Comparison of ENCODE assay signal across 15 cellular contexts in the genomic region with DNA sequence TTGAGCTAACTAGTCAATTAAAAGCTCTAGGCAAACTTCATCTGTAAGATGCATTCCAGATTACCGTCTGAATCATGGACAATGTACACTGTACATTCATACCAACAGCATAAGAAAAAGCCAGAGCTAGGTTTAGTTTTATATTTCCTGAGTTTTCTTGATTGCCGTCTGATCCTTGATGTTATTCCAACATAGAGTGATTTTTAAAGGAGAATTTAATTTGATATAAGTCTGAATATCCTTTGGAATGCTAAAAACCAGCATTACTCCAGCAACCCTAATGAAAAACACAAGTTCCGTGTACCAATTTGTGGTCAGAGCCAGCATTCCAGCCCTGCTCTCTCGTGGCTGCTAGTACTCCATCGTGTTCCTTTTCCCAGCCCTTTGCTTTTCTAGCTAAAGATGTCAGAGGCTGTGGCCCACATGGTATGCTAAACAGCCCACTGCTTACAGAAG.
DNase-seq lines count a peak whose midpoint lies in the region; ATAC-seq and TF ChIP-seq lines count a peak whose summit lies in the region.
"Had no signal": no experiment of that assay in that cellular context is flagged by ENCODE, and none has a peak within 500 bp of the region (broad histone marks: within the 10 kb centered on the region; RNA-seq: fewer than 3 reads in every experiment).

No MANE protein-coding gene starts in this region.

- H3K36me3 ChIP-seq in GM23338 (ENCODE audit: insufficient read depth) (0 out of 2 replicates have a peak, but pooled peaks cover 3% of the 10 kb centered on the region), kidney epithelial cell (ENCODE audit: control insufficient read depth, insufficient read depth, low read length) (no peaks in the 10 kb centered on the region), stomach smooth muscle (ENCODE audit: control insufficient read depth in 2 of 2, insufficient read depth in 2 of 2, low read length in 2 of 2) (no peaks in the 10 kb centered on the region), Peyer's patch (no peaks in the 10 kb centered on the region)

- peak; percentile 47; the same call in 1 of the 3 replicates for ATAC-seq in GM23338
- ATAC-seq in GM21360 (IDR thresholded peaks at IDR 0.05; ENCODE audit: unreplicated experiment), result no peak
- no peak for ATAC-seq in stimulated activated naive CD8-positive, alpha-beta T cell treated with anti-CD3 and anti-CD28 coated beads, Interleukin-15, Interleukin-2, amounts not matched to agents 100 U/mL and 50 U/mL, for 24 hours
- ATAC-seq: activated T-cell treated with anti-CD3 and anti-CD28 coated beads, Interleukin-2, amount 50 U/mL, for 72 hours had no signal

- TF ChIP-seq POLR2A in Peyer's patch (IDR thresholded peaks at IDR 0.05), result no peak

- H3K36me3 Mint-ChIP-seq in GM23338 (ENCODE audit: low read depth) (no peaks in the 10 kb centered on the region), brain (no peaks in the 10 kb centered on the region)

- DNase-seq in GM23338 (ENCODE audit: low spot score) (peak; percentile 33), kidney epithelial cell (ENCODE audit: low read depth) (peak; percentile 79), Peyer's patch (no peak), DMS 273 (lab: John Stamatoyannopoulos, UW; ENCODE audit: unreplicated experiment) (no peak)
- DNase-seq in stimulated activated naive CD8-positive, alpha-beta T cell treated with anti-CD3 and anti-CD28 coated beads, Interleukin-15, Interleukin-2, amounts not matched to agents 100 U/mL and 50 U/mL, for 24 hours, result no peak
- DNase-seq: activated T-cell treated with anti-CD3 and anti-CD28 coated beads, Interleukin-2, amount 50 U/mL, for 72 hours; glutamatergic neuron; MM.1S; NCI-H446; SHP77 had no signal

- no peak overlapping the region for H3K4me2 ChIP-seq in GM23338

- no peak overlapping the region for H2AFZ ChIP-seq in GM23338

- no peak overlapping the region for H3K27ac ChIP-seq in GM23338 (ENCODE audit: low read depth)
- peak overlapping the region; percentile 46 for H3K27ac ChIP-seq in stomach smooth muscle (ENCODE audit: low read length)
- H3K27ac ChIP-seq in Peyer's patch, result no peak overlapping the region
- H3K27ac ChIP-seq: VCaP had no signal

- H3K9me2 ChIP-seq in GM23338 (ENCODE audit: insufficient read depth), result peaks cover 12% of the 10 kb centered on the region; the same call in 1 of the 2 replicates

- peaks cover 15% of the 10 kb centered on the region for H3K4me1 ChIP-seq in GM23338 (ENCODE audit: insufficient read depth)
- H3K4me1 ChIP-seq in stomach smooth muscle (ENCODE audit: control insufficient read depth, insufficient read depth, low read length), result no peaks in the 10 kb centered on the region
- H3K4me1 ChIP-seq in Peyer's patch, result no peaks in the 10 kb centered on the region

- H3F3A ChIP-seq in GM23338 (replicated peaks; ENCODE audit: low read depth), result no peaks in the 10 kb centered on the region

- H3K4me3 ChIP-seq in GM23338, result no peak overlapping the region
- no peak overlapping the region for H3K4me3 ChIP-seq in kidney epithelial cell (ENCODE audit: low read depth, low read length)
- peak overlapping the region in 1 of 2 donors; percentile 23 for H3K4me3 ChIP-seq in stomach smooth muscle (ENCODE audit: low read length in 2 of 2)
- H3K4me3 ChIP-seq in Peyer's patch, result no peak overlapping the region

- H3K27me3 Mint-ChIP-seq in GM23338 (ENCODE audit: insufficient read depth, low read depth, poor library complexity) (no peaks in the 10 kb centered on the region), brain (no peaks in the 10 kb centered on the region)

- H3K4me1 Mint-ChIP-seq in GM23338, result peaks cover 18% of the 10 kb centered on the region
- H3K4me1 Mint-ChIP-seq in brain, result peaks cover 30% of the 10 kb centered on the region

- H3K9ac ChIP-seq in stomach smooth muscle (ENCODE audit: low read length in 2 of 2), result no peak overlapping the region

- H4K20me1 ChIP-seq in GM23338 (replicated peaks; ENCODE audit: insufficient read depth), result no peaks in the 10 kb centered on the region

- TF ChIP-seq CTCF in GM23338 (conservative IDR thresholded peaks at IDR 0.05; ENCODE audit: low read depth in 2 of 2) (no peak), brain (conservative IDR thresholded peaks at IDR 0.05) (no peak), kidney epithelial cell (IDR thresholded peaks at IDR 0.05; ENCODE audit: insufficient read depth, low read length, poor library complexity, severe bottlenecking) (no peak), Peyer's patch (IDR thresholded peaks at IDR 0.05) (no peak)

- H3K27ac Mint-ChIP-seq in GM23338, result no peak overlapping the region
- H3K27ac Mint-ChIP-seq in brain, result peak overlapping the region; percentile 58 to 90 (median 79)
- H3K27ac Mint-ChIP-seq: activated T-cell treated with anti-CD3 and anti-CD28 coated beads, Interleukin-2, amount 50 U/mL, for 72 hours had no signal

- H3K9me3 Mint-ChIP-seq in GM23338 (no peaks in the 10 kb centered on the region), brain (peaks cover 0 to 3% (median 0%) of the 10 kb centered on the region in 5 experiments)
- H3K9me3 Mint-ChIP-seq: central memory CD8-positive, alpha-beta T cell had no signal

- no peaks in the 10 kb centered on the region for H3K9me3 ChIP-seq in stomach smooth muscle (ENCODE audit: control insufficient read depth in 2 of 2, low read length in 2 of 2)
- H3K9me3 ChIP-seq in Peyer's patch, result no peaks in the 10 kb centered on the region

- no peaks in the 10 kb centered on the region for H3K79me2 ChIP-seq in GM23338 (replicated peaks; ENCODE audit: insufficient read depth)

- H3K4me3 Mint-ChIP-seq in GM23338 (no peak overlapping the region), brain (peak overlapping the region in 4 of 5 experiments; percentile 2 to 59 (median 10))
- H3K4me3 Mint-ChIP-seq: activated T-cell treated with anti-CD3 and anti-CD28 coated beads, Interleukin-2, amount 50 U/mL, for 72 hours; central memory CD8-positive, alpha-beta T cell had no signal

- H3K27me3 ChIP-seq in GM23338 (ENCODE audit: insufficient read depth) (no peaks in the 10 kb centered on the region), kidney epithelial cell (ENCODE audit: control insufficient read depth, insufficient read depth, low read length) (no peaks in the 10 kb centered on the region), stomach smooth muscle (ENCODE audit: control insufficient read depth in 1 of 2, insufficient read depth in 2 of 2, low read length in 2 of 2) (no peaks in the 10 kb centered on the region), Peyer's patch (no peaks in the 10 kb centered on the region)

TF ChIP-seq in GM23338, 12 proteins besides CTCF, POLR2A, EP300 and RAD21 (continues in another document):
- TF ChIP-seq JUNB (IDR thresholded peaks at IDR 0.05; ENCODE audit: unreplicated experiment), result no peak
- no peak for TF ChIP-seq STAT1 (IDR thresholded peaks at IDR 0.05; ENCODE audit: unreplicated experiment)
- TF ChIP-seq ZNF114 (CRISPR knock-in tag; IDR thresholded peaks at IDR 0.05), result no peak
- TF ChIP-seq EZH2 (IDR thresholded peaks at IDR 0.05; ENCODE audit: low read depth, unreplicated experiment), result no peak
- TF ChIP-seq, protein P1, sequence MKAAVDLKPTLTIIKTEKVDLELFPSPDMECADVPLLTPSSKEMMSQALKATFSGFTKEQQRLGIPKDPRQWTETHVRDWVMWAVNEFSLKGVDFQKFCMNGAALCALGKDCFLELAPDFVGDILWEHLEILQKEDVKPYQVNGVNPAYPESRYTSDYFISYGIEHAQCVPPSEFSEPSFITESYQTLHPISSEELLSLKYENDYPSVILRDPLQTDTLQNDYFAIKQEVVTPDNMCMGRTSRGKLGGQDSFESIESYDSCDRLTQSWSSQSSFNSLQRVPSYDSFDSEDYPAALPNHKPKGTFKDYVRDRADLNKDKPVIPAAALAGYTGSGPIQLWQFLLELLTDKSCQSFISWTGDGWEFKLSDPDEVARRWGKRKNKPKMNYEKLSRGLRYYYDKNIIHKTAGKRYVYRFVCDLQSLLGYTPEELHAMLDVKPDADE (IDR thresholded peaks at IDR 0.05), result no peak
- TF ChIP-seq NANOG (IDR thresholded peaks at IDR 0.05; ENCODE audit: borderline replicate concordance), result no peak
- TF ChIP-seq POLR2AphosphoS5 (IDR thresholded peaks at IDR 0.05; ENCODE audit: low read depth), result no peak
- no peak for TF ChIP-seq EZH2phosphoT487 (IDR thresholded peaks at IDR 0.05; ENCODE audit: unreplicated experiment)

Comparison
In these comparisons a context has a peak if more than half of its experiments do, and no peak if none do; other contexts are left out.
1. DNase-seq: peak in GM23338 (single experiment) and kidney epithelial cell (single experiment); none in stimulated activated naive CD8-positive, alpha-beta T cell treated with anti-CD3 and anti-CD28 coated beads, Interleukin-15, Interleukin-2, amounts not matched to agents 100 U/mL and 50 U/mL, for 24 hours (single experiment), Peyer's patch (0 of 3) and DMS 273 (single experiment).